In the genomic region with DNA sequence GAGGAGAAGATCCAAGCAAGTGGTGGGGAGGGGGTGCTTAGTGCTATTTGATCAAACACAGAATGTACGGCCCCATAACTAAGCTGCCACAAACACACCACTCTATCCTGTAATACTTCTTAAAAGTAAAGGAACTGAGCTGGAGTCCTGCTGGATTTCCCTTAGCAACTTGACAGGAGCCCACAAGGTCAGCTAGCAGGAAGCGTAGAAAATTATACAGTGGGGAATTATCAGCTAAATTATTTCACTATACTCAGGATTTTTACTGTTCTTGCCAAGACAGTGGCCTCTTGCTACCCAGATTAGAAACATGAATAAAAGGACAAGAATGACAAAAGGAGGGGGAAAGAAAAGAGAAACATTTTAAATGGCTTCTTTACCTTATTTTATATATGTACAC, we compare ENCODE assay signal across 23 cellular contexts.
DNase-seq lines count a peak whose midpoint lies in the region; ATAC-seq and TF ChIP-seq lines count a peak whose summit lies in the region.
"Had no signal": no experiment of that assay in that cellular context is flagged by ENCODE, and none has a peak within 500 bp of the region (broad histone marks: within the 10 kb centered on the region; RNA-seq: fewer than 3 reads in every experiment).

No MANE protein-coding gene starts in this region.

- intact Hi-C loops in cardiac septum (cut with DNase I) = loop anchor here (10.0 kb wide), 2 partner anchors 150 to 210 kb away; no protein-coding TSS in a partner anchor
- intact Hi-C loops in psoas muscle (cut with DNase I) = loop anchor here in 1 of 2 donors (10.0 kb wide), 1 partner anchor 150 kb away; no protein-coding TSS in a partner anchor

- no peaks in the 10 kb centered on the region for H3K9me2 ChIP-seq in hepatocyte (replicated peaks; ENCODE audit: insufficient read depth)
- H3K9me2 ChIP-seq: SK-N-SH had no signal

- no peak for ATAC-seq in psoas muscle

- no peak overlapping the region for H3K9ac ChIP-seq in endodermal cell (ENCODE audit: extremely low read depth, low read length, poor library complexity, severe bottlenecking)
- H3K9ac ChIP-seq: SK-N-SH had no signal

- H3K36me3 Mint-ChIP-seq in endodermal cell (ENCODE audit: low read depth) = peaks cover 6% of the 10 kb centered on the region
- H3K36me3 Mint-ChIP-seq: CD4-positive, CD25-positive, alpha-beta regulatory T cell had no signal

- no peaks in the 10 kb centered on the region for H3K27me3 Mint-ChIP-seq in endodermal cell (ENCODE audit: insufficient read depth)

- H3K36me3 ChIP-seq in cardiac muscle cell = no peaks in the 10 kb centered on the region
- peaks cover 5% of the 10 kb centered on the region for H3K36me3 ChIP-seq in endodermal cell (ENCODE audit: control insufficient read depth, insufficient read depth, low read length)
- H3K36me3 ChIP-seq in psoas muscle (ENCODE audit: insufficient read depth in 1 of 2, low read depth in 1 of 2) = no peaks in the 10 kb centered on the region
- H3K36me3 ChIP-seq in hepatocyte (replicated peaks; ENCODE audit: insufficient read depth, low read depth) = no peaks in the 10 kb centered on the region

- no peak overlapping the region for H3K27ac Mint-ChIP-seq in endodermal cell
- H3K27ac Mint-ChIP-seq: CD4-positive, CD25-positive, alpha-beta regulatory T cell had no signal

- no peak overlapping the region for H3K4me3 Mint-ChIP-seq in endodermal cell
- H3K4me3 Mint-ChIP-seq: CD4-positive, CD25-positive, alpha-beta regulatory T cell had no signal

- no peak for TF ChIP-seq CTCF in cardiac muscle cell (IDR thresholded peaks at IDR 0.05; ENCODE audit: low read depth, low read length)
- TF ChIP-seq CTCF in endodermal cell (conservative IDR thresholded peaks at IDR 0.05) = no peak
- no peak for TF ChIP-seq CTCF in psoas muscle (IDR thresholded peaks at IDR 0.05)
- TF ChIP-seq CTCF in hepatocyte (IDR thresholded peaks at IDR 0.05; ENCODE audit: poor library complexity) = no peak

- no peak overlapping the region for H2AFZ ChIP-seq in hepatocyte

- DNase-seq in cardiac muscle cell (ENCODE audit: low read depth in 1 of 2, low spot score in 1 of 2) (peak in 1 of 2 donors; percentile 47), cardiac septum (ENCODE audit: low spot score) (no peak), NCI-H2227 (lab: John Stamatoyannopoulos, UW; ENCODE audit: unreplicated experiment) (peak; percentile 50), endodermal cell (no peak), psoas muscle (no peak), SK-N-DZ (ENCODE audit: low spot score) (no peak), globus pallidus (ENCODE audit: low spot score) (no peak), hepatocyte (ENCODE audit: low spot score) (no peak)
- DNase-seq: AML-193; CD4-positive, CD25-positive, alpha-beta regulatory T cell; DMS153; GF-D8; HCEC 1CT; IMR-90; NCI-H1417 treated with DMSO at 0.1 percent for 48 hours; NCI-H2029; NCI-H446 treated with DMSO at 0.1 percent for 48 hours; NCI-H748 treated with DMSO at 0.1 percent for 48 hours; NK-92 treated with Interleukin-12 subunit alpha and Interleukin-12 subunit beta, amount 100 ng/mL, for 24 hours; SHP77; SK-N-SH had no signal

- no peak overlapping the region for H3K4me2 ChIP-seq in hepatocyte
- H3K4me2 ChIP-seq: SK-N-SH had no signal

- no peaks in the 10 kb centered on the region for H3K9me3 Mint-ChIP-seq in endodermal cell

- peaks cover 14% of the 10 kb centered on the region for H3K4me1 Mint-ChIP-seq in endodermal cell
- H3K4me1 Mint-ChIP-seq: CD4-positive, CD25-positive, alpha-beta regulatory T cell had no signal

- H3K9me3 ChIP-seq in cardiac muscle cell (ENCODE audit: low read depth) (no peaks in the 10 kb centered on the region), endodermal cell (ENCODE audit: control insufficient read depth, low read length) (no peaks in the 10 kb centered on the region), psoas muscle (no peaks in the 10 kb centered on the region), hepatocyte (ENCODE audit: low read depth) (no peaks in the 10 kb centered on the region)
- H3K9me3 ChIP-seq: SK-N-SH had no signal

- H3K4me1 ChIP-seq in cardiac muscle cell (ENCODE audit: low read depth) (peaks cover 37% of the 10 kb centered on the region), endodermal cell (ENCODE audit: control insufficient read depth, insufficient read depth, low read length) (peaks cover 4% of the 10 kb centered on the region), psoas muscle (peaks cover 35% of the 10 kb centered on the region), hepatocyte (ENCODE audit: insufficient read depth) (peaks cover 3% of the 10 kb centered on the region)

- no peaks in the 10 kb centered on the region for H3K27me3 ChIP-seq in cardiac muscle cell
- H3K27me3 ChIP-seq in endodermal cell (ENCODE audit: control insufficient read depth, insufficient read depth, low read length, poor library complexity, severe bottlenecking) = no peaks in the 10 kb centered on the region
- H3K27me3 ChIP-seq in psoas muscle (ENCODE audit: insufficient read depth in 3 of 3, low read length in 2 of 3) = no peaks in the 10 kb centered on the region
- no peaks in the 10 kb centered on the region for H3K27me3 ChIP-seq in hepatocyte

- 100% methylated on average over 2 of the region's 2 CpGs; no CpG with 5 or more reads in 1 of the 2 experiments for WGBS in endodermal cell (ENCODE audit: insufficient coverage in 1 of 2, insufficient read length in 1 of 2), 2 experiments
- WGBS in psoas muscle, 3 donors = 58 to 64% (median 60%) methylated on average over 2 of the region's 2 CpGs
- WGBS in hepatocyte (ENCODE audit: low lambda C conversion rate, missing lambda C conversion rate) = 82% methylated on average over 2 of the region's 2 CpGs

- H3K4me3 ChIP-seq in cardiac muscle cell (no peak overlapping the region), endodermal cell (ENCODE audit: low read length) (no peak overlapping the region), psoas muscle (no peak overlapping the region), hepatocyte (no peak overlapping the region)

- H4K20me1 ChIP-seq in hepatocyte (ENCODE audit: insufficient read depth, poor library complexity, severe bottlenecking) = no peaks in the 10 kb centered on the region

- H3K79me2 ChIP-seq in hepatocyte = no peaks in the 10 kb centered on the region

- H3K27ac ChIP-seq in cardiac muscle cell = peak overlapping the region; percentile 65
- H3K27ac ChIP-seq in endodermal cell (ENCODE audit: low read depth, low read length) = peak overlapping the region; percentile 44
- H3K27ac ChIP-seq in psoas muscle = peak overlapping the region; percentile 80
- no peak overlapping the region for H3K27ac ChIP-seq in hepatocyte
- H3K27ac ChIP-seq: 22Rv1, HL-60 had no signal
